Comparison of ENCODE assay signal across 19 cellular contexts in genomic region chr13:99403458-99403971, GRCh38.
A peak's percentile ranks its signal among the peaks of the same experiment; 100 is the strongest.
DNase-seq lines count a peak whose midpoint lies in the region; ATAC-seq and FAIRE-seq lines count a peak whose summit lies in the region.
"Had no signal": no experiment of that assay in that cellular context is flagged by ENCODE, and none has a peak within 500 bp of the region (broad histone marks: within the 10 kb centered on the region; RNA-seq: fewer than 3 reads in every experiment).

No MANE protein-coding gene starts in this region.

- no peak for FAIRE-seq in RCC 7860 (lab: Jason Lieb, UNC)
- FAIRE-seq: endothelial cell of umbilical vein had no signal

- H3K4me3 Mint-ChIP-seq in CD4-positive, alpha-beta memory T cell: peak overlapping the region in 2 of 8 donors; percentile 12 to 46
- no peak overlapping the region for H3K4me3 Mint-ChIP-seq in activated naive CD8-positive, alpha-beta T cell treated with anti-CD3 and anti-CD28 coated beads, Interleukin-2, amount 10 ng/mL, durations not matched to agents 7 days and 5 days
- H3K4me3 Mint-ChIP-seq in naive thymus-derived CD4-positive, alpha-beta T cell: peak overlapping the region in 6 of 10 donors; percentile 12 to 46 (median 29)
- H3K4me3 Mint-ChIP-seq: GM23338 had no signal

- H3K27ac Mint-ChIP-seq in CD4-positive, alpha-beta memory T cell: peak overlapping the region in 5 of 7 donors; percentile 11 to 83 (median 38)
- no peak overlapping the region for H3K27ac Mint-ChIP-seq in activated naive CD8-positive, alpha-beta T cell treated with anti-CD3 and anti-CD28 coated beads, Interleukin-2, amount 10 ng/mL, durations not matched to agents 7 days and 5 days
- peak overlapping the region; percentile 11 to 88 (median 82) for H3K27ac Mint-ChIP-seq in naive thymus-derived CD4-positive, alpha-beta T cell
- H3K27ac Mint-ChIP-seq: GM23338 had no signal

- H3K27ac ChIP-seq in CD4-positive, alpha-beta memory T cell (ENCODE audit: low read depth, low read length): no peak overlapping the region
- peak overlapping the region; percentile 42 for H3K27ac ChIP-seq in naive thymus-derived CD4-positive, alpha-beta T cell (ENCODE audit: low read depth, low read length)

- CTCF ChIA-PET in CD4-positive, alpha-beta memory T cell (lab: Charles Lee; ENCODE audit: partially characterized antibody): no interaction called here
- CTCF ChIA-PET in naive thymus-derived CD4-positive, alpha-beta T cell (lab: Charles Lee): no interaction called here

- no peaks in the 10 kb centered on the region for H3K9me3 ChIP-seq in CD4-positive, alpha-beta memory T cell (ENCODE audit: control insufficient read depth in 1 of 2, low read length in 2 of 2)
- H3K9me3 ChIP-seq in naive thymus-derived CD4-positive, alpha-beta T cell (ENCODE audit: control insufficient read depth in 2 of 3, low read length in 3 of 3): peaks cover 0 to under 1% (median 0%) of the 10 kb centered on the region in 3 experiments

- no peaks in the 10 kb centered on the region for H3K36me3 Mint-ChIP-seq in CD4-positive, alpha-beta memory T cell
- peaks cover 9% of the 10 kb centered on the region for H3K36me3 Mint-ChIP-seq in activated naive CD8-positive, alpha-beta T cell treated with anti-CD3 and anti-CD28 coated beads, Interleukin-2, amount 10 ng/mL, durations not matched to agents 7 days and 5 days
- H3K36me3 Mint-ChIP-seq in naive thymus-derived CD4-positive, alpha-beta T cell: peaks cover 10 to 57% (median 23%) of the 10 kb centered on the region in 5 donors

- DNase-seq in NK-92 treated with Interleukin-12 subunit alpha and Interleukin-12 subunit beta, amount 100 ng/mL, for 24 hours (lab: John Stamatoyannopoulos, UW): peak; percentile 69
- DNase-seq in NK-92 (lab: John Stamatoyannopoulos, UW; ENCODE audit: unreplicated experiment) (no peak), NCI-H2081 treated with DMSO at 0.1 percent for 48 hours (lab: John Stamatoyannopoulos, UW) (no peak), RCC 7860 (ENCODE audit: low spot score) (no peak)
- DNase-seq in CD4-positive, alpha-beta memory T cell: peak in 2 of 5 donors; percentile 33 to 67
- no peak for DNase-seq in activated naive CD8-positive, alpha-beta T cell treated with anti-CD3 and anti-CD28 coated beads, Interleukin-2, amount 10 ng/mL, durations not matched to agents 7 days and 5 days
- no peak for DNase-seq in naive thymus-derived CD4-positive, alpha-beta T cell
- DNase-seq in activated CD4-positive, alpha-beta T cell treated with anti-CD3 and anti-CD28 coated beads, Interleukin-2, amount 50 U/mL, for 4 hours: no peak
- DNase-seq: 8988T; amniotic stem cell; C1 segment of cervical spinal cord; EL; Kasumi-1; NCI-H1436; NCI-H2227 treated with DMSO at 0.1 percent for 48 hours; right cardiac atrium; stimulated activated CD4-positive, alpha-beta T cell treated with anti-CD3 and anti-CD28 coated beads, Interleukin-2, amount 100 ng/mL, for 24 hours had no signal

- peak; percentile 30 for ATAC-seq in activated naive CD8-positive, alpha-beta T cell treated with anti-CD3 and anti-CD28 coated beads, Interleukin-2, amount 10 ng/mL, durations not matched to agents 7 days and 5 days (ENCODE audit: low read depth)
- peak; percentile 79 for ATAC-seq in naive thymus-derived CD4-positive, alpha-beta T cell

- H3K4me3 ChIP-seq in CD4-positive, alpha-beta memory T cell (ENCODE audit: low read length in 2 of 2): no peak overlapping the region
- no peak overlapping the region for H3K4me3 ChIP-seq in naive thymus-derived CD4-positive, alpha-beta T cell (ENCODE audit: low read length)
- H3K4me3 ChIP-seq: GM23338 had no signal

- POLR2A ChIA-PET in CD4-positive, alpha-beta memory T cell (lab: Charles Lee; ENCODE audit: partially characterized antibody): no interaction called here
- POLR2A ChIA-PET in activated naive CD8-positive, alpha-beta T cell treated with anti-CD3 and anti-CD28 coated beads, Interleukin-2, amount 10 ng/mL, durations not matched to agents 7 days and 5 days (lab: Charles Lee): no interaction called here
- POLR2A ChIA-PET in naive thymus-derived CD4-positive, alpha-beta T cell (lab: Charles Lee): no interaction called here

- H3K9me3 Mint-ChIP-seq in CD4-positive, alpha-beta memory T cell: no peaks in the 10 kb centered on the region
- peaks cover 9% of the 10 kb centered on the region for H3K9me3 Mint-ChIP-seq in activated naive CD8-positive, alpha-beta T cell treated with anti-CD3 and anti-CD28 coated beads, Interleukin-2, amount 10 ng/mL, durations not matched to agents 7 days and 5 days
- H3K9me3 Mint-ChIP-seq in naive thymus-derived CD4-positive, alpha-beta T cell: peaks cover 0 to 13% (median 0%) of the 10 kb centered on the region in 11 donors

- peaks cover 7% of the 10 kb centered on the region for H3K4me1 ChIP-seq in CD4-positive, alpha-beta memory T cell (ENCODE audit: insufficient read depth, low read length)
- H3K4me1 ChIP-seq in naive thymus-derived CD4-positive, alpha-beta T cell (ENCODE audit: control insufficient read depth in 2 of 2, insufficient read depth in 2 of 2, low read length in 2 of 2): peaks cover 6 to 24% of the 10 kb centered on the region in 2 donors

- H3K27me3 Mint-ChIP-seq in CD4-positive, alpha-beta memory T cell: no peaks in the 10 kb centered on the region
- peaks cover 3% of the 10 kb centered on the region for H3K27me3 Mint-ChIP-seq in activated naive CD8-positive, alpha-beta T cell treated with anti-CD3 and anti-CD28 coated beads, Interleukin-2, amount 10 ng/mL, durations not matched to agents 7 days and 5 days
- H3K27me3 Mint-ChIP-seq in naive thymus-derived CD4-positive, alpha-beta T cell: no peaks in the 10 kb centered on the region

- H3K4me1 Mint-ChIP-seq in CD4-positive, alpha-beta memory T cell: peaks cover 10 to 18% (median 14%) of the 10 kb centered on the region in 4 donors
- peaks cover 7% of the 10 kb centered on the region for H3K4me1 Mint-ChIP-seq in activated naive CD8-positive, alpha-beta T cell treated with anti-CD3 and anti-CD28 coated beads, Interleukin-2, amount 10 ng/mL, durations not matched to agents 7 days and 5 days
- H3K4me1 Mint-ChIP-seq in naive thymus-derived CD4-positive, alpha-beta T cell: peaks cover 24 to 91% (median 77%) of the 10 kb centered on the region in 7 donors

- H3K36me3 ChIP-seq in CD4-positive, alpha-beta memory T cell (ENCODE audit: insufficient read depth, low read length): no peaks in the 10 kb centered on the region
- peaks cover 0 to 14% (median 0%) of the 10 kb centered on the region in 3 experiments for H3K36me3 ChIP-seq in naive thymus-derived CD4-positive, alpha-beta T cell (ENCODE audit: control insufficient read depth in 2 of 3, insufficient read depth in 3 of 3, low read length in 3 of 3)

- intact Hi-C loops in CD4-positive, alpha-beta memory T cell (cut with micrococcal nuclease): no loop called here
- intact Hi-C loops in naive thymus-derived CD4-positive, alpha-beta T cell (cut with micrococcal nuclease): no loop called here

- H3K27me3 ChIP-seq in CD4-positive, alpha-beta memory T cell (ENCODE audit: insufficient read depth, low read length): no peaks in the 10 kb centered on the region
- H3K27me3 ChIP-seq in naive thymus-derived CD4-positive, alpha-beta T cell (ENCODE audit: control insufficient read depth in 2 of 2, insufficient read depth in 2 of 2, low read length in 2 of 2): no peaks in the 10 kb centered on the region
